In the genomic region with DNA sequence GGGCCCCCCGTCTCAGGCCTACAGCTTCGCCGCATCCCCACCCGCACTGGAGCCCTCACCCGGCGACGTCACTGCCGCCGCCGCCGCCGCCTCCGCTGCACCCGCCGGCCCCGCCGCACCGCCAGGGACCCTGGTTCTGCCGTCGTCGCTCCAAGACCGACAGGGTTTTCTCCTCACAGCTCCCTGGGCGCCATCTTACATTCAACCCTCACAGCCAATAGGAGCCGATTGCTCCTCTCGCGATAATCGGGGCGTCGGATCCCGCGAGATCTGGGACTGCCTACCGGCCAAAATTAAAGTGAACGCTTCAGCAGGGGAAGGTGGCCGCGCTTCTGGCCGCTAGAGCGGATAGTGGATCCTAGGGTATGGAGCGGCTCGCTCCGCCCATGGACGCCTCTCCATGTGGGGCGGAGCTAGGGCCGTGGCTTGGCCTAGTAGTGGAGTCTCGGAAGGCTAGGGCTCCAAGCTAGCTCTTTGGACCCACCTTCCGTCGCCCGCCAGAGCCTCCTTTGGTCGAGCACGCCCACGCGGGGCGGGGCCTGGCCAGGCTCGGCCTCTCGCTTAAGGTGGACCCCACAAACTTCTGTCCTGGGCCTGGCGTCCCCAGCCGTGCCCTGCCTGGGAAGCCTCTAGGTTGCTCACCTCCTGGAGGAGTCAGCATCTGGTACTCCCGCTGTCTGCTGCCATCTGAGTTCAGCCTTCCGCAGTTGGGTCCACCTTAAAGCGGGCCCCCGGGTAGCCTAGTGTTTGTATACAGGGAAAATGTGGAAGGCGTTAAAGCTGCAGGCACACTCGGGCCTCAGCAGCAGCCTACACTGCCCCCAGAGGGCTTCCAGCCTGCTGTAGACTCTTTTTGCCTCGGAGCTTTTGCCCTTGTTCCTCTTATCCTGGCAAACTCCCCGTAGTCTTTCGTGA, we compare ENCODE assay signal across 8 cellular contexts. TPM values are rescaled to one million over a fixed set of nuclear protein-coding genes. Genes with fewer than 3 reads are reported as not detected.
DNase-seq lines count a peak whose midpoint lies in the region; TF ChIP-seq lines count a peak whose summit lies in the region.

A gene with protein sequence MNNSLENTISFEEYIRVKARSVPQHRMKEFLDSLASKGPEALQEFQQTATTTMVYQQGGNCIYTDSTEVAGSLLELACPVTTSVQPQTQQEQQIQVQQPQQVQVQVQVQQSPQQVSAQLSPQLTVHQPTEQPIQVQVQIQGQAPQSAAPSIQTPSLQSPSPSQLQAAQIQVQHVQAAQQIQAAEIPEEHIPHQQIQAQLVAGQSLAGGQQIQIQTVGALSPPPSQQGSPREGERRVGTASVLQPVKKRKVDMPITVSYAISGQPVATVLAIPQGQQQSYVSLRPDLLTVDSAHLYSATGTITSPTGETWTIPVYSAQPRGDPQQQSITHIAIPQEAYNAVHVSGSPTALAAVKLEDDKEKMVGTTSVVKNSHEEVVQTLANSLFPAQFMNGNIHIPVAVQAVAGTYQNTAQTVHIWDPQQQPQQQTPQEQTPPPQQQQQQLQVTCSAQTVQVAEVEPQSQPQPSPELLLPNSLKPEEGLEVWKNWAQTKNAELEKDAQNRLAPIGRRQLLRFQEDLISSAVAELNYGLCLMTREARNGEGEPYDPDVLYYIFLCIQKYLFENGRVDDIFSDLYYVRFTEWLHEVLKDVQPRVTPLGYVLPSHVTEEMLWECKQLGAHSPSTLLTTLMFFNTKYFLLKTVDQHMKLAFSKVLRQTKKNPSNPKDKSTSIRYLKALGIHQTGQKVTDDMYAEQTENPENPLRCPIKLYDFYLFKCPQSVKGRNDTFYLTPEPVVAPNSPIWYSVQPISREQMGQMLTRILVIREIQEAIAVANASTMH (minus strand): TSS at position 219 of the 915 bp plus-strand sequence. CDS start 17,054 bp downstream, outside the sequence.

- peaks cover 36% of the 10 kb centered on the region for H3K4me1 Mint-ChIP-seq in neural crest cell

- peak within 1 kb of the TSS; percentile 97 for H3K4me3 ChIP-seq in MM.1S (ENCODE audit: low read length)
- peak within 1 kb of the TSS; percentile 82 to 90 for H3K4me3 ChIP-seq in stomach smooth muscle (ENCODE audit: low read length in 2 of 2)

- H3K9me3 ChIP-seq in MM.1S (replicated peaks; ENCODE audit: insufficient read depth, low read length) (no peaks in the 10 kb centered on the region), stomach smooth muscle (ENCODE audit: control insufficient read depth in 2 of 2, low read length in 2 of 2) (no peaks in the 10 kb centered on the region)

- peak within 1 kb of the TSS; percentile 96 for H3K27ac Mint-ChIP-seq in neural crest cell (ENCODE audit: unreplicated experiment)

- H3K9me3 Mint-ChIP-seq in neural crest cell: no peaks in the 10 kb centered on the region

- H3K27me3 ChIP-seq in MM.1S (replicated peaks; ENCODE audit: insufficient read depth, low read length): no peaks in the 10 kb centered on the region
- no peaks in the 10 kb centered on the region for H3K27me3 ChIP-seq in stomach smooth muscle (ENCODE audit: control insufficient read depth in 1 of 2, insufficient read depth in 2 of 2, low read length in 2 of 2)

- DNase-seq in GF-D8 (lab: John Stamatoyannopoulos, UW): peak; percentile 94
- DNase-seq in HCEC 1CT: peak; percentile 97
- peak; percentile 99 for DNase-seq in MM.1S
- peak; percentile 96 for DNase-seq in SIG-M5 (lab: John Stamatoyannopoulos, UW)
- peak; percentile 80 for DNase-seq in activated gamma-delta T cell (lab: John Stamatoyannopoulos, UW)
- DNase-seq in fibroblast of the conjunctiva (ENCODE audit: low read depth): peak; percentile 97
- DNase-seq in neural crest cell (ENCODE audit: low read depth, low spot score): peak; percentile 98

- peak within 1 kb of the TSS; percentile 90 for H3K27ac ChIP-seq in MM.1S (ENCODE audit: low read length)
- peak within 1 kb of the TSS; percentile 97 for H3K27ac ChIP-seq in stomach smooth muscle (ENCODE audit: low read length)

- TF ChIP-seq CTCF in MM.1S (IDR thresholded peaks at IDR 0.05; ENCODE audit: low read length) (peak; percentile 71), neural crest cell (conservative IDR thresholded peaks at IDR 0.05) (peak; percentile 60)

- no peaks in the 10 kb centered on the region for H3K27me3 Mint-ChIP-seq in neural crest cell (ENCODE audit: low read depth)

- H3K79me2 ChIP-seq in MM.1S (ENCODE audit: low read length): peaks cover 43% of the 10 kb centered on the region

- H4K20me1 ChIP-seq in MM.1S (ENCODE audit: insufficient read depth, low read length): peaks cover 6% of the 10 kb centered on the region

- peak within 1 kb of the TSS; percentile 89 for H3K4me2 ChIP-seq in MM.1S (ENCODE audit: low read depth, low read length)

- H3K4me1 ChIP-seq in MM.1S (ENCODE audit: low read length) (peaks cover 4% of the 10 kb centered on the region), stomach smooth muscle (ENCODE audit: control insufficient read depth, insufficient read depth, low read length) (peaks cover 17% of the 10 kb centered on the region)

- no peaks in the 10 kb centered on the region for H3K36me3 Mint-ChIP-seq in neural crest cell (ENCODE audit: low read depth)

- H2AFZ ChIP-seq in MM.1S (ENCODE audit: low read length): peak within 1 kb of the TSS; percentile 65

- peak within 1 kb of the TSS; percentile 98 for H3K4me3 Mint-ChIP-seq in neural crest cell

- no peaks in the 10 kb centered on the region for H3K9me2 ChIP-seq in MM.1S (replicated peaks; ENCODE audit: insufficient read depth, low read length)

- peaks cover 25% of the 10 kb centered on the region for H3F3A ChIP-seq in MM.1S (ENCODE audit: insufficient read depth, low read length)

- peaks cover 5% of the 10 kb centered on the region; the same call in 1 of the 2 replicates for H3K36me3 ChIP-seq in MM.1S (replicated peaks; ENCODE audit: insufficient read depth, low read length)
- H3K36me3 ChIP-seq in stomach smooth muscle (ENCODE audit: control insufficient read depth in 2 of 2, insufficient read depth in 2 of 2, low read length in 2 of 2): peaks cover 15 to 23% of the 10 kb centered on the region in 2 donors

- peak within 1 kb of the TSS; percentile 90 for H3K9ac ChIP-seq in MM.1S (ENCODE audit: low read length)
- H3K9ac ChIP-seq in stomach smooth muscle (ENCODE audit: low read length in 2 of 2): peak within 1 kb of the TSS; percentile 84 to 91

RNA-seq across cellular contexts. Expression of the gene that starts here (rescaled TPM):
- 153 and 158 TPM in 2 replicates for total RNA-seq in neural crest cell

Comparison
In these comparisons a context has a peak if more than half of its experiments do, and no peak if none do; other contexts are left out.
1. Peak in every context shown above with its lines: DNase-seq, H3K4me3 ChIP-seq and H3K27ac ChIP-seq.